14 cellular contexts compared by ENCODE assay signal in the genomic region with DNA sequence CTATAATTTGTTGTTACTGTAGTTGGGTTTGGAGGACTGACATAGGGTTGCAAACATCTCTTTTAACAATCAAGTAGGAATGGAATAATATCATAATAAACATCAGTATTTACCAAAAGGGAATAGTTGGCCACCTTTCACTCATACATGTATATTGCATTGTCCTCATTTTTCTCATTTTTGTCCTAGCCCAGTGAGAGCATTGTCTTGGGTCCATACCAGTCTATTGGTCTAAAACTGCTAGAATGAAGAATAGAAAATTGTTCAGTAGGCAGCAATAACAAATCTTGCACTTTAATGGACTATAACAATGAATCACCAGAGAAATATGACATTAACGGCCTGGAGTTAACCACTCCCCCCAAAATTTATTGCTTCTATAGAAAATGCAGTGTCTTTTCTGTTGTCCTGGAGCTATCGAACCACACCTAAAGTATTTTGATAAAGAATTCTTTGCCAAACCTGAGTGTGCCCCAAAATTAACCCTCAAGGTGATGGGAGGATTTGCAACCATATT.
"Had no signal": no experiment of that assay in that cellular context is flagged by ENCODE, and none has a peak within 500 bp of the region (broad histone marks: within the 10 kb centered on the region; RNA-seq: fewer than 3 reads in every experiment).

No MANE protein-coding gene starts in this region.

- ATAC-seq: left colon, lower lobe of right lung, psoas muscle, sciatic nerve, T-cell had no signal

- H3K9me3 ChIP-seq: lower lobe of right lung, psoas muscle, spleen, stomach had no signal

- DNase-seq: activated CD4-positive, CD25-positive, alpha-beta regulatory T cell treated with anti-CD3 and anti-CD28 coated beads, Interleukin-2, amount 50 U/mL, for 72 hours; activated naive CD4-positive, alpha-beta T cell treated with anti-CD3 and anti-CD28 coated beads, Interleukin-2, amount 10 ng/mL, durations not matched to agents 7 days and 5 days; activated T-cell treated with anti-CD3 and anti-CD28 coated beads for 4 hours; immature natural killer cell; left colon; lower lobe of right lung; midbrain; psoas muscle; spleen; stimulated activated CD4-positive, alpha-beta T cell treated with anti-CD3 and anti-CD28 coated beads, Interleukin-1b, Interleukin-23, amount 100 ng/mL, for 48 hours; stomach; T-cell; T1000 had no signal

- H3K4me3 ChIP-seq: lower lobe of right lung, psoas muscle, spleen, stomach had no signal

- H3K36me3 ChIP-seq: lower lobe of right lung, spleen, stomach had no signal

- H3K27ac ChIP-seq: lower lobe of right lung, psoas muscle, spleen, stomach had no signal

- H3K4me1 ChIP-seq: lower lobe of right lung, psoas muscle, spleen, stomach had no signal

- H3K27me3 ChIP-seq: spleen, stomach had no signal
